ENCODE assay signal across 8 cellular contexts in the genomic region with DNA sequence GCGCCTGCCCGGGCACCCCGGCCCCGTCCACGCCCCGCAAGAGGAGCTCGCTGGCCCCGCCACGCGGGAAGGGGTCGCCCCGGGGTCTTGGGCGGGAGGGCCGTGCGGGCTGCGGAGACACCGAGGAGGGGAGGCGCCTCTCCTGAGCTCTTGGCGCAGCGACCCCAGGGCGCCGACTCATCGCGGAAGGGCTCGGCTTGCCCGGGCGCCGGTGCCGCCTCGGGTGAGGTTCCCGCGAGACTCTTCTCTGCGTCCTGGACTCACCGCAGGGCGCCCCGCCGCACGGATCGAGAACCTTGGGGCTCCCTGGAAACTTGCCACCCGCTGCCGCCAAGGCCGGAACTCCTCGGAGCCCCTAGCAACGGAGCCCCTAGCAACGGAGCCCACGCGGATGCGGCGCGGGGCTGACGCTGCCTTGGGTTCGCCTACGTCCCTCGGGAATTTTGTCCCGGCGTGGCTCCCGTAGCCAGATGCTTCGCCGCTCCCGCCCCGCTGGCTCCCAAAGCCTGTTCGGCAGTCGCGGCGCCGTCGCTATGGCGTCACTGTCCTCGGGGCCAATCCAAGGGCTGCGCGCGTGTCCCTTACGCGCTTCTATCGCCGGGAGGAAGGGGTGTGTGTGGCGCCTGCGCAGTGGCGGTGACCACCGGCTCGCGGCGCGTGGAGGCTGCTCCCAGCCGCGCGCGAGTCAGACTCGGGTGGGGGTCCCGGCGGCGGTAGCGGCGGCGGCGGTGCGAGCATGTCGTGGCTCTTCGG. TPM values are rescaled to one million over a fixed set of nuclear protein-coding genes. Genes with fewer than 3 reads are reported as not detected.
DNase-seq lines count a peak whose midpoint lies in the region; ATAC-seq and TF ChIP-seq lines count a peak whose summit lies in the region.

Gene ATAD3A (plus strand): TSS at position 630 of the 753 bp plus-strand sequence. CDS start 107 bp downstream, at position 737.

- H3K4me3 ChIP-seq in AG04449 (ENCODE audit: low read depth, low read length) (peak within 1 kb of the TSS; percentile 93), iPS-18c (ENCODE audit: insufficient read depth, low read depth, low read length) (peak within 1 kb of the TSS; percentile 98), skeletal muscle tissue (ENCODE audit: low read length in 3 of 3) (peak within 1 kb of the TSS; percentile 63 to 95 (median 92))

- no peaks in the 10 kb centered on the region for H3K9me3 ChIP-seq in iPS-18c (ENCODE audit: control insufficient read depth, insufficient read depth, low read length)
- H3K9me3 ChIP-seq in skeletal muscle tissue (ENCODE audit: control insufficient read depth in 3 of 3, low read length in 3 of 3) = no peaks in the 10 kb centered on the region

- CTCF ChIA-PET in AG04449 (lab: Yijun Ruan, JAX) = no interaction called here

- DNase-seq in AG04449 (ENCODE audit: low read depth, low spot score) (peak; percentile 77), NCI-H2227 (lab: John Stamatoyannopoulos, UW; ENCODE audit: unreplicated experiment) (peak; percentile 99), T47D (ENCODE audit: low read depth in 1 of 2, low spot score in 1 of 2) (peak; percentile 92 to 97)

- ATAC-seq in GM18909 (IDR thresholded peaks at IDR 0.05; ENCODE audit: poor library complexity, unreplicated experiment) = peak; percentile 82
- ATAC-seq in HG03159 (IDR thresholded peaks at IDR 0.05; ENCODE audit: unreplicated experiment) = peak; percentile 78

- no peak for TF ChIP-seq CTCF in AG04449 (IDR thresholded peaks at IDR 0.05; ENCODE audit: insufficient read depth, low read length, missing control alignments)
- no peak for TF ChIP-seq CTCF in VCaP (conservative IDR thresholded peaks at IDR 0.05)

- H3K27ac ChIP-seq in VCaP (peak within 1 kb of the TSS; percentile 95), skeletal muscle tissue (ENCODE audit: low read depth, low read length) (peak within 1 kb of the TSS; percentile 92)

- POLR2A ChIA-PET in AG04449 (lab: Yijun Ruan, JAX) = interaction anchor here (0.9 kb wide), 2 partner anchors 16 to 103 kb away, joined by 3 to 4 read pairs; partner anchors contain the start of gene MIB2

- H3K9ac ChIP-seq in skeletal muscle tissue (ENCODE audit: low read depth in 1 of 3, low read length in 3 of 3) = peak within 1 kb of the TSS; percentile 85 to 97 (median 91)

- H3K4me1 ChIP-seq in skeletal muscle tissue (ENCODE audit: control insufficient read depth in 3 of 3, insufficient read depth in 3 of 3, low read length in 3 of 3) = peaks cover 5 to 21% (median 16%) of the 10 kb centered on the region in 3 donors

- H3K36me3 ChIP-seq in skeletal muscle tissue (ENCODE audit: control insufficient read depth in 3 of 3, insufficient read depth in 3 of 3, low read length in 3 of 3) = no peaks in the 10 kb centered on the region

- in situ Hi-C loops in T47D (cut with HindIII; ENCODE audit: low pct_unique_long_range_greater_than_20kb, low sequenced_read_pairs) = no loop called here

- H3K27me3 ChIP-seq in skeletal muscle tissue (ENCODE audit: control insufficient read depth in 3 of 3, insufficient read depth in 3 of 3, low read length in 3 of 3) = no peaks in the 10 kb centered on the region

RNA-seq across cellular contexts. Expression of gene ATAD3A, which starts in this region (rescaled TPM):
- 6.8 TPM for total RNA-seq in skeletal muscle tissue

Comparison
In these comparisons a context has a peak if more than half of its experiments do, and no peak if none do; other contexts are left out.
1. Peak in every context shown above with its lines: DNase-seq, ATAC-seq, H3K4me3 ChIP-seq and H3K27ac ChIP-seq.